Comparison of ENCODE assay signal across 11 cellular contexts in genomic region chr17:78114831-78115723, GRCh38. TPM values are rescaled to one million over a fixed set of nuclear protein-coding genes. Genes with fewer than 3 reads are reported as not detected.
DNase-seq lines count a peak whose midpoint lies in the region; ATAC-seq lines count a peak whose summit lies in the region.
"Had no signal": no experiment of that assay in that cellular context is flagged by ENCODE, and none has a peak within 500 bp of the region (broad histone marks: within the 10 kb centered on the region; RNA-seq: fewer than 3 reads in every experiment).

No MANE protein-coding gene starts in this region.

- peaks cover 3% of the 10 kb centered on the region for H3K36me3 Mint-ChIP-seq in T-helper 17 cell (ENCODE audit: low read depth)

- H3K9me3 ChIP-seq in T-helper 17 cell (ENCODE audit: control insufficient read depth, low read length, poor library complexity, severe bottlenecking), result no peaks in the 10 kb centered on the region
- H3K9me3 ChIP-seq: sigmoid colon, SJSA1 had no signal

- no peak overlapping the region for H3K4me3 Mint-ChIP-seq in T-helper 17 cell

- no peaks in the 10 kb centered on the region for H3K27me3 Mint-ChIP-seq in T-helper 17 cell

- H3K27ac Mint-ChIP-seq in T-helper 17 cell, result peak overlapping the region; percentile 92

- no peak for ATAC-seq in T-helper 17 cell
- no peak for ATAC-seq in GM21447 (IDR thresholded peaks at IDR 0.05; ENCODE audit: unreplicated experiment)
- ATAC-seq in GM18520 (IDR thresholded peaks at IDR 0.05; ENCODE audit: unreplicated experiment), result no peak
- ATAC-seq: left lobe of liver had no signal

- intact Hi-C loops in head of caudate nucleus (cut with DNase I), result loop anchor here (1.0 to 5.0 kb wide), 3 partner anchors 13 to 122 kb away; partner anchors contain the start of gene TMC6

- peaks cover 34% of the 10 kb centered on the region for H3K4me1 Mint-ChIP-seq in T-helper 17 cell

- no peak for DNase-seq in T-helper 17 cell
- peak; percentile 85 to 98 (median 94) for DNase-seq in head of caudate nucleus
- peak; percentile 96 for DNase-seq in putamen (ENCODE audit: low spot score)
- DNase-seq: activated CD4-positive, alpha-beta T cell treated with anti-CD3 and anti-CD28 coated beads, Interleukin-2, amount 50 U/mL, for 1 hour; DMS79; KG1; sigmoid colon had no signal

RNA-seq across cellular contexts. Expression of gene TMC6, which starts 13.5 kb away (rescaled TPM):
- 100 to 1,000 TPM; 609 to 822 TPM for total RNA-seq in T-helper 17 cell

RNA-seq across cellular contexts. Expression of gene TMC8, which starts 15.5 kb away (rescaled TPM):
- total RNA-seq in T-helper 17 cell, result 100 to 1,000 TPM; 352 to 481 TPM
- total RNA-seq: SJSA1 had no signal

RNA-seq across cellular contexts. Expression of gene C17orf99, which starts 31.1 kb away (rescaled TPM):
- not detected for total RNA-seq in T-helper 17 cell
- total RNA-seq: left lobe of liver, sigmoid colon, SJSA1 had no signal

RNA-seq across cellular contexts. Expression of gene SYNGR2, which starts 53.3 kb away (rescaled TPM):
- total RNA-seq in T-helper 17 cell, result 10 to 100 TPM; 49.5 to 68.1 TPM

Comparison
In these comparisons a context has a peak if more than half of its experiments do, and no peak if none do; other contexts are left out.
1. DNase-seq: peak in head of caudate nucleus (42 of 42) and putamen (single experiment); none in T-helper 17 cell (0 of 3).